ENCODE assay signal across 21 cellular contexts in the genomic region with DNA sequence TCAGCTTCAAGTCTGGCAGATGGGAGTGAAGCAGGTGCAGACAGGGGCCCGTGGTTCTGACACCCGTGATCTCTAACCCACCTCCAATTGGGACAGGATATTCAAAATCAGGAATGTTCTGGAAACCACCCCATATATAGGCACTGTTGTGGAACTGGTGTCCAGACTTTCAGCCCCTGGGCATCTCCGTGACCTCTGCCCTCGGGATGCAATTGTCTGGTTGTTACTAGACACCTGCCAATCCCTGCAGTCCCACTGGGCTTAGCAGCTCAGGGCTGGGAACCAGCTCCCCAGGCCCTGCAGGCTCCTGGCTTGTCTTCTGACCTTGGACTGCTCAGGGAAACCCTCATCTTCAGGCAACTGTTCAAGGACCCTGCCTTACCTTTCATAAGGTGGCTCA.
"Had no signal": no experiment of that assay in that cellular context is flagged by ENCODE, and none has a peak within 500 bp of the region (broad histone marks: within the 10 kb centered on the region; RNA-seq: fewer than 3 reads in every experiment).

No MANE protein-coding gene starts in this region.

- ATAC-seq: activated CD8-positive, alpha-beta T cell treated with anti-CD3 and anti-CD28 coated beads for 36 hours; PC-3 had no signal

- H3K9me3 ChIP-seq: ascending aorta, MG63, Peyer's patch had no signal

- DNase-seq: activated CD4-positive, alpha-beta T cell treated with anti-CD3 and anti-CD28 coated beads, Interleukin-2, amount 10 ng/mL, durations not matched to agents 24 days and 14 days; activated CD4-positive, alpha-beta T cell treated with anti-CD3 and anti-CD28 coated beads, Interleukin-2, amount 50 U/mL, for 4 hours; activated CD8-positive, alpha-beta T cell treated with anti-CD3 and anti-CD28 coated beads for 36 hours; activated gamma-delta T cell; activated naive CD4-positive, alpha-beta T cell treated with Interleukin-2 at 50 U/mL for 16 hours; activated naive CD8-positive, alpha-beta T cell treated with anti-CD3 and anti-CD28 coated beads, Interleukin-2, amount 10 ng/mL, durations not matched to agents 7 days and 5 days; activated T-cell treated with anti-CD3 and anti-CD28 coated beads, Interleukin-2, amount 50 U/mL, for 1 hour; amygdala; Kasumi-1; KG1; MG63; NCI-H1048; NCI-H2171; PC-3; RPMI8226; SJCRH30; T1000 had no signal

- H3K4me1 ChIP-seq: ascending aorta, Peyer's patch, SJCRH30 had no signal

- H3K4me3 ChIP-seq: ascending aorta, cardiac muscle cell, MG63, Peyer's patch, SJCRH30, SK-N-MC had no signal

- H3K27me3 ChIP-seq: ascending aorta, cardiac muscle cell, MG63, Peyer's patch had no signal

- H3K36me3 ChIP-seq: ascending aorta, cardiac muscle cell, MG63, Peyer's patch, SJCRH30 had no signal

- H3K27ac ChIP-seq: ascending aorta, cardiac muscle cell, Peyer's patch, SJCRH30, SK-N-MC had no signal
